1 cellular context compared by ENCODE assay signal in the genomic region with DNA sequence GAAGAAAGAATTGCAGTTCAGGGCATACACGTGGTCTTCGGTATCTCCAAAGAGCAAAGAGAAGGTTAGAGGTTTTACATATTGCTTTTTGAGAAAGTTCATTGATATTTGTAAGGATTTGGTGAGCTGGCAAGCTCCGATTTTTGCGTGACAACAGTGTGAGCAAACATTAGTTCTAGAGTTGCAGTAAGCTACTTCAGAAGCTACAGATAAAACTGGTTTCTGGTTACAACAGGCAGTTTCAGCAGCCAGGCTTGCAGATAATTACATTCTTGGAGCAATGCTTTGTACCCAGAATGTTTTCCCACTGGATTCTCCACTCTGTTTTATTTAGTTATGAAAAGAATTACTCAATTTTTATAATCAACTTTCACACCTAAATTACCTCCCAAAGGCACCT.
TF ChIP-seq lines count a peak whose summit lies in the region.

No MANE protein-coding gene starts in this region.

TF ChIP-seq in HEK293, 187 proteins besides CTCF, POLR2A, EP300 and RAD21 (continued from another document and continues in another):
- TF ChIP-seq ZNF391 (tag by site-specific recombination; IDR thresholded peaks at IDR 0.05; ENCODE audit: borderline replicate concordance, low read depth), result no peak
- no peak for TF ChIP-seq EGR2 (tag by site-specific recombination; IDR thresholded peaks at IDR 0.05; ENCODE audit: low read depth)
- no peak for TF ChIP-seq PRDM1 (tag by site-specific recombination; IDR thresholded peaks at IDR 0.05)
- no peak for TF ChIP-seq ZNF148 (tag by site-specific recombination; IDR thresholded peaks at IDR 0.05; ENCODE audit: borderline replicate concordance)
- no peak for TF ChIP-seq ZNF175 (tag by site-specific recombination; IDR thresholded peaks at IDR 0.05)
- no peak for TF ChIP-seq HOXC10 (CRISPR knock-in tag; IDR thresholded peaks at IDR 0.05)
- no peak for TF ChIP-seq ZBTB21 (tag by site-specific recombination; IDR thresholded peaks at IDR 0.05)
- peak; percentile 37; the same call in 1 of the 2 replicates for TF ChIP-seq ZNF843 (tag by site-specific recombination; IDR thresholded peaks at IDR 0.05)
- 0 out of 2 replicates have a peak, but pooled peaks have one; percentile 34 for TF ChIP-seq ZNF24 (tag by site-specific recombination; IDR thresholded peaks at IDR 0.05)
- no peak for TF ChIP-seq ZNF596 (tag by site-specific recombination; IDR thresholded peaks at IDR 0.05)
- peak; percentile 55; the same call in 1 of the 2 replicates for TF ChIP-seq ZNF2 (tag by site-specific recombination; IDR thresholded peaks at IDR 0.05)
- TF ChIP-seq BCL11B (tag by site-specific recombination; IDR thresholded peaks at IDR 0.05; ENCODE audit: low read depth), result no peak
- TF ChIP-seq ZNF10 (tag by site-specific recombination; IDR thresholded peaks at IDR 0.05), result no peak
- TF ChIP-seq ZFHX2 (tag by site-specific recombination; conservative IDR thresholded peaks at IDR 0.05), result no peak
- peak; percentile 81; the same call in 1 of the 2 replicates for TF ChIP-seq ZSCAN30 (tag by site-specific recombination; IDR thresholded peaks at IDR 0.05)
- TF ChIP-seq ZNF561 (tag by site-specific recombination; IDR thresholded peaks at IDR 0.05; ENCODE audit: borderline replicate concordance), result no peak
- TF ChIP-seq ZNF362 (tag by site-specific recombination; IDR thresholded peaks at IDR 0.05), result no peak
- TF ChIP-seq, protein P1, sequence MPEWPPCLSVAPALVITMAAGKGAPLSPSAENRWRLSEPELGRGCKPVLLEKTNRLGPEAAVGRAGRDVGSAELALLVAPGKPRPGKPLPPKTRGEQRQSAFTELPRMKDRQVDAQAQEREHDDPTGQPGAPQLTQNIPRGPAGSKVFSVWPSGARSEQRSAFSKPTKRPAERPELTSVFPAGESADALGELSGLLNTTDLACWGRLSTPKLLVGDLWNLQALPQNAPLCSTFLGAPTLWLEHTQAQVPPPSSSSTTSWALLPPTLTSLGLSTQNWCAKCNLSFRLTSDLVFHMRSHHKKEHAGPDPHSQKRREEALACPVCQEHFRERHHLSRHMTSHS (tag by site-specific recombination; IDR thresholded peaks at IDR 0.05), result no peak
- TF ChIP-seq, protein P2, sequence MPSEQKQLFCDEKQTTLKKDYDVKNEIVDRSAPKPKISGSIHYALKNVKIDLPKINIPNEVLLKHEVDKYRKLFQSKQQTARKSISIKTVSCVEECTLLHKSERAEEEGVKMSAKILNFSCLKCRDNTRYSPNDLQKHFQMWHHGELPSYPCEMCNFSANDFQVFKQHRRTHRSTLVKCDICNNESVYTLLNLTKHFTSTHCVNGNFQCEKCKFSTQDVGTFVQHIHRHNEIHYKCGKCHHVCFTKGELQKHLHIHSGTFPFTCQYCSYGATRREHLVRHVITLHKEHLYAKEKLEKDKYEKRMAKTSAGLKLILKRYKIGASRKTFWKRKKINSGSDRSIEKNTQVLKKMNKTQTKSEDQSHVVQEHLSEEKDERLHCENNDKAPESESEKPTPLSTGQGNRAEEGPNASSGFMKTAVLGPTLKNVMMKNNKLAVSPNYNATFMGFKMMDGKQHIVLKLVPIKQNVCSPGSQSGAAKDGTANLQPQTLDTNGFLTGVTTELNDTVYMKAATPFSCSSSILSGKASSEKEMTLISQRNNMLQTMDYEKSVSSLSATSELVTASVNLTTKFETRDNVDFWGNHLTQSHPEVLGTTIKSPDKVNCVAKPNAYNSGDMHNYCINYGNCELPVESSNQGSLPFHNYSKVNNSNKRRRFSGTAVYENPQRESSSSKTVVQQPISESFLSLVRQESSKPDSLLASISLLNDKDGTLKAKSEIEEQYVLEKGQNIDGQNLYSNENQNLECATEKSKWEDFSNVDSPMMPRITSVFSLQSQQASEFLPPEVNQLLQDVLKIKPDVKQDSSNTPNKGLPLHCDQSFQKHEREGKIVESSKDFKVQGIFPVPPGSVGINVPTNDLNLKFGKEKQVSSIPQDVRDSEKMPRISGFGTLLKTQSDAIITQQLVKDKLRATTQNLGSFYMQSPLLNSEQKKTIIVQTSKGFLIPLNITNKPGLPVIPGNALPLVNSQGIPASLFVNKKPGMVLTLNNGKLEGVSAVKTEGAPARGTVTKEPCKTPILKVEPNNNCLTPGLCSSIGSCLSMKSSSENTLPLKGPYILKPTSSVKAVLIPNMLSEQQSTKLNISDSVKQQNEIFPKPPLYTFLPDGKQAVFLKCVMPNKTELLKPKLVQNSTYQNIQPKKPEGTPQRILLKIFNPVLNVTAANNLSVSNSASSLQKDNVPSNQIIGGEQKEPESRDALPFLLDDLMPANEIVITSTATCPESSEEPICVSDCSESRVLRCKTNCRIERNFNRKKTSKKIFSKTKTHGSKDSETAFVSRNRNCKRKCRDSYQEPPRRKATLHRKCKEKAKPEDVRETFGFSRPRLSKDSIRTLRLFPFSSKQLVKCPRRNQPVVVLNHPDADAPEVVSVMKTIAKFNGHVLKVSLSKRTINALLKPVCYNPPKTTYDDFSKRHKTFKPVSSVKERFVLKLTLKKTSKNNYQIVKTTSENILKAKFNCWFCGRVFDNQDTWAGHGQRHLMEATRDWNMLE (tag by site-specific recombination; conservative IDR thresholded peaks at IDR 0.05; ENCODE audit: low read depth), result peak; percentile 61
- TF ChIP-seq ZNF610 (tag by site-specific recombination; IDR thresholded peaks at IDR 0.05; ENCODE audit: borderline replicate concordance), result no peak
- TF ChIP-seq ZEB2 (tag by site-specific recombination; IDR thresholded peaks at IDR 0.05), result peak; percentile 35; the same call in 1 of the 2 replicates
- no peak for TF ChIP-seq ZNF785 (tag by site-specific recombination; IDR thresholded peaks at IDR 0.05)
- TF ChIP-seq SP7 (tag by site-specific recombination; IDR thresholded peaks at IDR 0.05), result peak; percentile 41
- TF ChIP-seq, protein P3, sequence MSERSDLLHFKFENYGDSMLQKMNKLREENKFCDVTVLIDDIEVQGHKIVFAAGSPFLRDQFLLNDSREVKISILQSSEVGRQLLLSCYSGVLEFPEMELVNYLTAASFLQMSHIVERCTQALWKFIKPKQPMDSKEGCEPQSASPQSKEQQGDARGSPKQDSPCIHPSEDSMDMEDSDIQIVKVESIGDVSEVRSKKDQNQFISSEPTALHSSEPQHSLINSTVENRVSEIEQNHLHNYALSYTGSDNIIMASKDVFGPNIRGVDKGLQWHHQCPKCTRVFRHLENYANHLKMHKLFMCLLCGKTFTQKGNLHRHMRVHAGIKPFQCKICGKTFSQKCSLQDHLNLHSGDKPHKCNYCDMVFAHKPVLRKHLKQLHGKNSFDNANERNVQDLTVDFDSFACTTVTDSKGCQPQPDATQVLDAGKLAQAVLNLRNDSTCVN (tag by site-specific recombination; optimal IDR thresholded peaks at IDR 0.05), result no peak
- TF ChIP-seq ZNF132 (tag by site-specific recombination; IDR thresholded peaks at IDR 0.05; ENCODE audit: borderline replicate concordance), result no peak
- TF ChIP-seq, protein P4, sequence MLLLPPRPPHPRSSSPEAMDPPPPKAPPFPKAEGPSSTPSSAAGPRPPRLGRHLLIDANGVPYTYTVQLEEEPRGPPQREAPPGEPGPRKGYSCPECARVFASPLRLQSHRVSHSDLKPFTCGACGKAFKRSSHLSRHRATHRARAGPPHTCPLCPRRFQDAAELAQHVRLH (tag by site-specific recombination; IDR thresholded peaks at IDR 0.05), result no peak
- TF ChIP-seq ZNF114 (tag by site-specific recombination; IDR thresholded peaks at IDR 0.05), result no peak
- TF ChIP-seq ZNF19 (tag by site-specific recombination; IDR thresholded peaks at IDR 0.05; ENCODE audit: low read depth), result no peak
- TF ChIP-seq ZBTB17 (tag by site-specific recombination; IDR thresholded peaks at IDR 0.05), result peak; percentile 33; the same call in 1 of the 2 replicates
- no peak for TF ChIP-seq ZNF169 (tag by site-specific recombination; IDR thresholded peaks at IDR 0.05)
- TF ChIP-seq SCRT2 (tag by site-specific recombination; IDR thresholded peaks at IDR 0.05), result no peak
- TF ChIP-seq, protein P5, sequence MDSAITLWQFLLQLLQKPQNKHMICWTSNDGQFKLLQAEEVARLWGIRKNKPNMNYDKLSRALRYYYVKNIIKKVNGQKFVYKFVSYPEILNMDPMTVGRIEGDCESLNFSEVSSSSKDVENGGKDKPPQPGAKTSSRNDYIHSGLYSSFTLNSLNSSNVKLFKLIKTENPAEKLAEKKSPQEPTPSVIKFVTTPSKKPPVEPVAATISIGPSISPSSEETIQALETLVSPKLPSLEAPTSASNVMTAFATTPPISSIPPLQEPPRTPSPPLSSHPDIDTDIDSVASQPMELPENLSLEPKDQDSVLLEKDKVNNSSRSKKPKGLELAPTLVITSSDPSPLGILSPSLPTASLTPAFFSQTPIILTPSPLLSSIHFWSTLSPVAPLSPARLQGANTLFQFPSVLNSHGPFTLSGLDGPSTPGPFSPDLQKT (IDR thresholded peaks at IDR 0.05; ENCODE audit: borderline replicate concordance, low read depth, low read length), result no peak
- TF ChIP-seq ZNF350 (tag by site-specific recombination; IDR thresholded peaks at IDR 0.05), result no peak
- no peak for TF ChIP-seq HIC1 (tag by site-specific recombination; IDR thresholded peaks at IDR 0.05)
- TF ChIP-seq ZBTB6 (tag by site-specific recombination; IDR thresholded peaks at IDR 0.05), result no peak
- no peak for TF ChIP-seq ZNF639 (tag by site-specific recombination; IDR thresholded peaks at IDR 0.05)
- no peak for TF ChIP-seq SP2 (tag by site-specific recombination; IDR thresholded peaks at IDR 0.05)
- TF ChIP-seq MZF1 (tag by site-specific recombination; IDR thresholded peaks at IDR 0.05; ENCODE audit: borderline replicate concordance), result peak; percentile 45; the same call in 1 of the 2 replicates
- peak; percentile 62 for TF ChIP-seq ZXDB (tag by site-specific recombination; IDR thresholded peaks at IDR 0.05)
- peak; percentile 66 for TF ChIP-seq ZNF558 (tag by site-specific recombination; IDR thresholded peaks at IDR 0.05)
- TF ChIP-seq ZNF341 (tag by site-specific recombination; IDR thresholded peaks at IDR 0.05; ENCODE audit: low read depth), result no peak
- no peak for TF ChIP-seq KLF9 (tag by site-specific recombination; IDR thresholded peaks at IDR 0.05; ENCODE audit: low read depth)
